Comparison of ENCODE assay signal across 22 cellular contexts in genomic region chr13:67281476-67281875, GRCh38. TPM values are rescaled to one million over a fixed set of nuclear protein-coding genes. Genes with fewer than 3 reads are reported as not detected.
DNase-seq lines count a peak whose midpoint lies in the region; ATAC-seq and TF ChIP-seq lines count a peak whose summit lies in the region.
"Had no signal": no experiment of that assay in that cellular context is flagged by ENCODE, and none has a peak within 500 bp of the region (broad histone marks: within the 10 kb centered on the region; RNA-seq: fewer than 3 reads in every experiment).

No MANE protein-coding gene starts in this region.

- H3K9me3 ChIP-seq in SU-DHL-6 (ENCODE audit: insufficient read depth, low read length) = no peaks in the 10 kb centered on the region
- H3K9me3 ChIP-seq in neural progenitor cell (ENCODE audit: low read depth) = no peaks in the 10 kb centered on the region
- H3K9me3 ChIP-seq: BLaER1 had no signal

- H3K79me2 ChIP-seq in SU-DHL-6 (ENCODE audit: insufficient read depth, low read length) (no peaks in the 10 kb centered on the region), neural progenitor cell (ENCODE audit: low read depth) (no peaks in the 10 kb centered on the region)

- no peak for ATAC-seq in GM19023 (IDR thresholded peaks at IDR 0.05; ENCODE audit: unreplicated experiment)

- no peaks in the 10 kb centered on the region for H3F3A ChIP-seq in SU-DHL-6 (ENCODE audit: insufficient read depth)
- no peaks in the 10 kb centered on the region for H3F3A ChIP-seq in neural progenitor cell (ENCODE audit: low read depth)

- H4K20me1 ChIP-seq in SU-DHL-6 (ENCODE audit: low read depth, low read length) = no peaks in the 10 kb centered on the region
- H4K20me1 ChIP-seq in neural progenitor cell (ENCODE audit: low read depth) = no peaks in the 10 kb centered on the region
- H4K20me1 ChIP-seq: BLaER1 had no signal

- no peak overlapping the region for H3K27ac ChIP-seq in SU-DHL-6 (ENCODE audit: low read depth, low read length)
- H3K27ac ChIP-seq in neural progenitor cell = no peak overlapping the region
- H3K27ac ChIP-seq: BLaER1, GM23248, KMS-11 had no signal

- no peak overlapping the region for H3K4me3 Mint-ChIP-seq in neural progenitor cell
- H3K4me3 Mint-ChIP-seq: CD4-positive, CD25-positive, alpha-beta regulatory T cell; H9; IgD-negative memory B cell had no signal

- peaks cover 2% of the 10 kb centered on the region for H3K9me3 Mint-ChIP-seq in neural progenitor cell
- H3K9me3 Mint-ChIP-seq: H9 had no signal

- H3K4me3 ChIP-seq in SU-DHL-6 (ENCODE audit: insufficient read depth, low read length, poor library complexity, severe bottlenecking) (no peak overlapping the region), neural progenitor cell (no peak overlapping the region)
- H3K4me3 ChIP-seq: BLaER1, GM23248 had no signal

- H3K9ac ChIP-seq in SU-DHL-6 (ENCODE audit: low read length) (no peak overlapping the region), neural progenitor cell (no peak overlapping the region)
- H3K9ac ChIP-seq: BLaER1, GM23248, KMS-11 had no signal

- no peaks in the 10 kb centered on the region for H3K36me3 ChIP-seq in SU-DHL-6 (ENCODE audit: low read length)
- no peaks in the 10 kb centered on the region for H3K36me3 ChIP-seq in neural progenitor cell
- H3K36me3 ChIP-seq: BLaER1 had no signal

- intact Hi-C loops in posterior vena cava (cut with DNase I) = no loop called here

- H2AFZ ChIP-seq in SU-DHL-6 (ENCODE audit: low read depth, low read length, severe bottlenecking) (peak overlapping the region; percentile 42), neural progenitor cell (replicated peaks) (no peak overlapping the region)
- H2AFZ ChIP-seq: GM23248 had no signal

- H3K4me2 ChIP-seq in SU-DHL-6 (ENCODE audit: low read depth, low read length, poor library complexity, severe bottlenecking) = no peak overlapping the region
- no peak overlapping the region for H3K4me2 ChIP-seq in neural progenitor cell
- H3K4me2 ChIP-seq: BLaER1, KMS-11 had no signal

- DNase-seq in DMS 273 treated with DMSO at 0.1 percent for 48 hours (lab: John Stamatoyannopoulos, UW) = peak; percentile 58
- peak; percentile 48 to 79 for DNase-seq in NCI-H524 (lab: John Stamatoyannopoulos, UW)
- peak; percentile 31 for DNase-seq in posterior vena cava (ENCODE audit: low spot score)
- no peak for DNase-seq in neural progenitor cell (ENCODE audit: low spot score)
- no peak for DNase-seq in NOMO-1 treated with DMSO at 0.1 percent for 48 hours (lab: John Stamatoyannopoulos, UW; ENCODE audit: unreplicated experiment)
- DNase-seq: CD4-positive, CD25-positive, alpha-beta regulatory T cell; DMS53; GM23248; H9; NCI-H1092; NCI-H1417 treated with DMSO at 0.1 percent for 48 hours; NCI-H187 treated with DMSO at 0.1 percent for 48 hours; NCI-H446 treated with DMSO at 0.1 percent for 48 hours; NCI-H748 treated with DMSO at 0.1 percent for 48 hours; Right ventricle myocardium superior; RPMI8226 had no signal

- no peaks in the 10 kb centered on the region for H3K27me3 ChIP-seq in SU-DHL-6 (ENCODE audit: low read length)
- H3K27me3 ChIP-seq in neural progenitor cell = no peaks in the 10 kb centered on the region
- H3K27me3 ChIP-seq: BLaER1 had no signal

- peaks cover 2% of the 10 kb centered on the region for H3K27me3 Mint-ChIP-seq in neural progenitor cell (ENCODE audit: insufficient read depth, low read depth)
- H3K27me3 Mint-ChIP-seq: CD4-positive, CD25-positive, alpha-beta regulatory T cell; IgD-negative memory B cell had no signal

- H3K36me3 Mint-ChIP-seq in neural progenitor cell = no peaks in the 10 kb centered on the region
- H3K36me3 Mint-ChIP-seq: CD4-positive, CD25-positive, alpha-beta regulatory T cell; IgD-negative memory B cell had no signal

- TF ChIP-seq CTCF in SU-DHL-6 (IDR thresholded peaks at IDR 0.05; ENCODE audit: insufficient read depth, low read length, poor library complexity, severe bottlenecking) (no peak), neural progenitor cell (IDR thresholded peaks at IDR 0.05) (no peak)

- no peak overlapping the region for H3K27ac Mint-ChIP-seq in neural progenitor cell
- H3K27ac Mint-ChIP-seq: CD4-positive, CD25-positive, alpha-beta regulatory T cell; H9; IgD-negative memory B cell had no signal

- no peaks in the 10 kb centered on the region for H3K9me2 ChIP-seq in SU-DHL-6 (replicated peaks; ENCODE audit: insufficient read depth, low read length)

- no peaks in the 10 kb centered on the region for H3K4me1 ChIP-seq in neural progenitor cell
- H3K4me1 ChIP-seq: BLaER1 had no signal

- H3K4me1 Mint-ChIP-seq in neural progenitor cell = peaks cover under 1% of the 10 kb centered on the region
- H3K4me1 Mint-ChIP-seq: CD4-positive, CD25-positive, alpha-beta regulatory T cell; IgD-negative memory B cell had no signal

RNA-seq across cellular contexts. Expression of gene PCDH9, which starts 51.3 kb away (rescaled TPM):
- 1 to 10 TPM; 1.6 to 2.4 TPM for total RNA-seq in posterior vena cava
- total RNA-seq in neural progenitor cell (ENCODE audit: low replicate concordance) = 0.24 and 0.40 TPM in 2 replicates
- total RNA-seq: G401 had no signal

Comparison
In these comparisons a context has a peak if more than half of its experiments do, and no peak if none do; other contexts are left out.
1. DNase-seq: peak in DMS 273 treated with DMSO at 0.1 percent for 48 hours (single experiment), NCI-H524 (2 of 2) and posterior vena cava (single experiment); none in neural progenitor cell (single experiment) and NOMO-1 treated with DMSO at 0.1 percent for 48 hours (single experiment).